1 cellular context compared by ENCODE assay signal in genomic region chr17:82098169-82098938, GRCh38.
A peak's percentile ranks its signal among the peaks of the same experiment; 100 is the strongest.
TF ChIP-seq lines count a peak whose summit lies in the region.

Gene FASN (minus strand): TSS chr17:82098236. CDS start chr17:82096445, 1,791 bp downstream.

TF ChIP-seq in K562, 482 proteins besides CTCF, POLR2A, EP300 and RAD21 (continued from another document):
- TF ChIP-seq CUX1 (CRISPR knock-in tag; IDR thresholded peaks at IDR 0.05) (peak; percentile 36; the same call in 1 of the 2 replicates), POLR2G (IDR thresholded peaks at IDR 0.05; ENCODE audit: low read depth, low read length) (peak; percentile 93), IFI16 (CRISPR knock-in tag; IDR thresholded peaks at IDR 0.05) (no peak), ZNF57 (CRISPR knock-in tag; IDR thresholded peaks at IDR 0.05) (0 out of 2 replicates have a peak, but pooled peaks have one; percentile 51), HNRNPK (IDR thresholded peaks at IDR 0.05; ENCODE audit: low read depth, low read length, poor library complexity, severe bottlenecking) (no peak), ZNF395 (CRISPR knock-in tag; IDR thresholded peaks at IDR 0.05) (peak; percentile 95), ZNF639 (CRISPR knock-in tag; conservative IDR thresholded peaks at IDR 0.05 in 1 of 2, IDR thresholded peaks at IDR 0.05 in 1 of 2) (peak in 1 of 2 experiments; percentile 97; a peak in 2 of 4 replicates), ZNF584 (CRISPR knock-in tag; IDR thresholded peaks at IDR 0.05; ENCODE audit: low read depth) (peak; percentile 96), MNT (conservative IDR thresholded peaks at IDR 0.05) (peak; percentile 36 to 74; a peak in 3 of 4 replicates), ZNF696 (CRISPR knock-in tag; conservative IDR thresholded peaks at IDR 0.05) (no peak), THAP12 (CRISPR knock-in tag; IDR thresholded peaks at IDR 0.05) (peak; percentile 97), ZC3H8 (IDR thresholded peaks at IDR 0.05) (no peak), MAZ (CRISPR knock-in tag; conservative IDR thresholded peaks at IDR 0.05 in 1 of 2, IDR thresholded peaks at IDR 0.05 in 1 of 2) (peak; percentile 26 to 53; a peak in 2 of 4 replicates), MLLT1 (IDR thresholded peaks at IDR 0.05) (no peak), ADNP (tag; IDR thresholded peaks at IDR 0.05) (no peak), ZNF785 (CRISPR knock-in tag; IDR thresholded peaks at IDR 0.05) (no peak), GTF2A2 (tag; IDR thresholded peaks at IDR 0.05) (peak; percentile 92), CCAR2 (IDR thresholded peaks at IDR 0.05; ENCODE audit: low read depth, low read length) (no peak), EP400 (IDR thresholded peaks at IDR 0.05) (no peak; the same call in 1 of the 2 replicates), SMAD4 (CRISPR knock-in tag; conservative IDR thresholded peaks at IDR 0.05) (peak; percentile 91), SAFB (IDR thresholded peaks at IDR 0.05; ENCODE audit: borderline replicate concordance, low read depth, low read length) (peak; percentile 68), RBFOX2 (IDR thresholded peaks at IDR 0.05; ENCODE audit: low read depth, low read length) (peak; percentile 77), L3MBTL2 (IDR thresholded peaks at IDR 0.05) (peak; percentile 97), CHCHD3 (CRISPR knock-in tag; IDR thresholded peaks at IDR 0.05) (peak; percentile 69; the same call in 1 of the 2 replicates), SUPT5H (IDR thresholded peaks at IDR 0.05) (peak; percentile 65), GATAD2B (IDR thresholded peaks at IDR 0.05; ENCODE audit: borderline replicate concordance) (peak; percentile 90), GABPA (tag; conservative IDR thresholded peaks at IDR 0.05; ENCODE audit: low read depth) (peak; percentile 92), BMI1 (IDR thresholded peaks at IDR 0.05; ENCODE audit: low read length) (peak; percentile 49; the same call in 1 of the 2 replicates), MXI1 (IDR thresholded peaks at IDR 0.05; ENCODE audit: low read depth, low read length) (peak; percentile 88; the same call in 1 of the 2 replicates), ESRRA (IDR thresholded peaks at IDR 0.05; ENCODE audit: borderline replicate concordance, low read depth) (peak; percentile 51; the same call in 1 of the 2 replicates), ZNF274 (IDR thresholded peaks at IDR 0.05; ENCODE audit: borderline replicate concordance, low read depth, low read length) (no peak; the same call in 1 of the 2 replicates), SP1 (CRISPR knock-in tag; IDR thresholded peaks at IDR 0.05) (peak; percentile 49), POLR2H (tag; IDR thresholded peaks at IDR 0.05; ENCODE audit: low read depth) (peak; percentile 93), E2F3 (CRISPR knock-in tag; IDR thresholded peaks at IDR 0.05) (peak; percentile 91), CTCFL (IDR thresholded peaks at IDR 0.05; ENCODE audit: borderline replicate concordance, insufficient read depth, low read depth, low read length, poor library complexity, severe bottlenecking) (peak; percentile 64), NFYB (IDR thresholded peaks at IDR 0.05; ENCODE audit: extremely low read depth, insufficient read length) (peak; percentile 95), ZNF146 (CRISPR knock-in tag; IDR thresholded peaks at IDR 0.05; ENCODE audit: unreplicated experiment) (no peak), KHSRP (IDR thresholded peaks at IDR 0.05) (no peak), SMARCC2 (IDR thresholded peaks at IDR 0.05; ENCODE audit: low read depth) (0 out of 2 replicates have a peak, but pooled peaks have one; percentile 22), ELF1 (tag; IDR thresholded peaks at IDR 0.05) (peak; percentile 85), U2AF1 (optimal IDR thresholded peaks at IDR 0.05; ENCODE audit: low read depth, low read length) (peak; percentile 31)
